In the genomic region with DNA sequence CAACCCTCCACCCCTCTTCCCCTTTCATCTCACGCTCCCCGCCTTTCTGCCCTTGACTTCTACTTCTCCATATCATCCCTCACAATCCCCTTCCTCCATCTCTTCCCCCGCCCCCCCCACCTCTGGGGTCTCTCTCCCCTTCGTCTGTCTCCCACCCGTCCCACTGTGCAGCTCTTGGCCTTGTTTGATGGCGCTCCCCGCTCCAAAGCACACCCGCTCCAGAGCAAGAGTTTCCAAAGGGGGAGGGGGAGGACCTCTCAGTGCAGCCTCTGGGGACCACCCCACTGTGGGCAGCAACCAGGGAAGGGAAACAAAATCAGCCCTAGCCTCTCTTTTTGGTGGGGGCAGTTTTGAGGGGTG, we compare ENCODE assay signal across 2 cellular contexts.
A peak's percentile ranks its signal among the peaks of the same experiment; 100 is the strongest.
TF ChIP-seq lines count a peak whose summit lies in the region.

No MANE protein-coding gene starts in this region.

TF ChIP-seq in A549, 52 proteins besides CTCF, POLR2A, EP300 and RAD21:
- no peak for TF ChIP-seq GATA3 (IDR thresholded peaks at IDR 0.05; ENCODE audit: borderline replicate concordance)
- no peak for TF ChIP-seq ESRRA (IDR thresholded peaks at IDR 0.05; ENCODE audit: borderline replicate concordance, low read length)
- TF ChIP-seq, protein P1, sequence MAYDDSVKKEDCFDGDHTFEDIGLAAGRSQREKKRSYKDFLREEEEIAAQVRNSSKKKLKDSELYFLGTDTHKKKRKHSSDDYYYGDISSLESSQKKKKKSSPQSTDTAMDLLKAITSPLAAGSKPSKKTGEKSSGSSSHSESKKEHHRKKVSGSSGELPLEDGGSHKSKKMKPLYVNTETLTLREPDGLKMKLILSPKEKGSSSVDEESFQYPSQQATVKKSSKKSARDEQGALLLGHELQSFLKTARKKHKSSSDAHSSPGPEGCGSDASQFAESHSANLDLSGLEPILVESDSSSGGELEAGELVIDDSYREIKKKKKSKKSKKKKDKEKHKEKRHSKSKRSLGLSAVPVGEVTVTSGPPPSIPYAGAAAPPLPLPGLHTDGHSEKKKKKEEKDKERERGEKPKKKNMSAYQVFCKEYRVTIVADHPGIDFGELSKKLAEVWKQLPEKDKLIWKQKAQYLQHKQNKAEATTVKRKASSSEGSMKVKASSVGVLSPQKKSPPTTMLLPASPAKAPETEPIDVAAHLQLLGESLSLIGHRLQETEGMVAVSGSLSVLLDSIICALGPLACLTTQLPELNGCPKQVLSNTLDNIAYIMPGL (CRISPR knock-in tag; IDR thresholded peaks at IDR 0.05; ENCODE audit: borderline replicate concordance) = no peak
- no peak for TF ChIP-seq HEYL (CRISPR knock-in tag; IDR thresholded peaks at IDR 0.05)
- TF ChIP-seq TP53 (CRISPR knock-in tag; IDR thresholded peaks at IDR 0.05) = no peak
- TF ChIP-seq FOXS1 (CRISPR knock-in tag; IDR thresholded peaks at IDR 0.05) = no peak
- TF ChIP-seq, protein P2, sequence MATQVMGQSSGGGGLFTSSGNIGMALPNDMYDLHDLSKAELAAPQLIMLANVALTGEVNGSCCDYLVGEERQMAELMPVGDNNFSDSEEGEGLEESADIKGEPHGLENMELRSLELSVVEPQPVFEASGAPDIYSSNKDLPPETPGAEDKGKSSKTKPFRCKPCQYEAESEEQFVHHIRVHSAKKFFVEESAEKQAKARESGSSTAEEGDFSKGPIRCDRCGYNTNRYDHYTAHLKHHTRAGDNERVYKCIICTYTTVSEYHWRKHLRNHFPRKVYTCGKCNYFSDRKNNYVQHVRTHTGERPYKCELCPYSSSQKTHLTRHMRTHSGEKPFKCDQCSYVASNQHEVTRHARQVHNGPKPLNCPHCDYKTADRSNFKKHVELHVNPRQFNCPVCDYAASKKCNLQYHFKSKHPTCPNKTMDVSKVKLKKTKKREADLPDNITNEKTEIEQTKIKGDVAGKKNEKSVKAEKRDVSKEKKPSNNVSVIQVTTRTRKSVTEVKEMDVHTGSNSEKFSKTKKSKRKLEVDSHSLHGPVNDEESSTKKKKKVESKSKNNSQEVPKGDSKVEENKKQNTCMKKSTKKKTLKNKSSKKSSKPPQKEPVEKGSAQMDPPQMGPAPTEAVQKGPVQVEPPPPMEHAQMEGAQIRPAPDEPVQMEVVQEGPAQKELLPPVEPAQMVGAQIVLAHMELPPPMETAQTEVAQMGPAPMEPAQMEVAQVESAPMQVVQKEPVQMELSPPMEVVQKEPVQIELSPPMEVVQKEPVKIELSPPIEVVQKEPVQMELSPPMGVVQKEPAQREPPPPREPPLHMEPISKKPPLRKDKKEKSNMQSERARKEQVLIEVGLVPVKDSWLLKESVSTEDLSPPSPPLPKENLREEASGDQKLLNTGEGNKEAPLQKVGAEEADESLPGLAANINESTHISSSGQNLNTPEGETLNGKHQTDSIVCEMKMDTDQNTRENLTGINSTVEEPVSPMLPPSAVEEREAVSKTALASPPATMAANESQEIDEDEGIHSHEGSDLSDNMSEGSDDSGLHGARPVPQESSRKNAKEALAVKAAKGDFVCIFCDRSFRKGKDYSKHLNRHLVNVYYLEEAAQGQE (IDR thresholded peaks at IDR 0.05) = no peak; the same call in 1 of the 2 replicates
- no peak for TF ChIP-seq PHF8 (IDR thresholded peaks at IDR 0.05; ENCODE audit: borderline replicate concordance, low read depth)
- no peak for TF ChIP-seq HOXB13 (CRISPR knock-in tag; IDR thresholded peaks at IDR 0.05; ENCODE audit: low read depth)
- TF ChIP-seq POLR2AphosphoS2 (conservative IDR thresholded peaks at IDR 0.05; ENCODE audit: low read length) = no peak
- TF ChIP-seq, protein P3, sequence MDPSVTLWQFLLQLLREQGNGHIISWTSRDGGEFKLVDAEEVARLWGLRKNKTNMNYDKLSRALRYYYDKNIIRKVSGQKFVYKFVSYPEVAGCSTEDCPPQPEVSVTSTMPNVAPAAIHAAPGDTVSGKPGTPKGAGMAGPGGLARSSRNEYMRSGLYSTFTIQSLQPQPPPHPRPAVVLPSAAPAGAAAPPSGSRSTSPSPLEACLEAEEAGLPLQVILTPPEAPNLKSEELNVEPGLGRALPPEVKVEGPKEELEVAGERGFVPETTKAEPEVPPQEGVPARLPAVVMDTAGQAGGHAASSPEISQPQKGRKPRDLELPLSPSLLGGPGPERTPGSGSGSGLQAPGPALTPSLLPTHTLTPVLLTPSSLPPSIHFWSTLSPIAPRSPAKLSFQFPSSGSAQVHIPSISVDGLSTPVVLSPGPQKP (IDR thresholded peaks at IDR 0.05; ENCODE audit: low read depth, low read length) = no peak
- TF ChIP-seq, protein P4, sequence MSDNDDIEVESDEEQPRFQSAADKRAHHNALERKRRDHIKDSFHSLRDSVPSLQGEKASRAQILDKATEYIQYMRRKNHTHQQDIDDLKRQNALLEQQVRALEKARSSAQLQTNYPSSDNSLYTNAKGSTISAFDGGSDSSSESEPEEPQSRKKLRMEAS (IDR thresholded peaks at IDR 0.05) = no peak
- TF ChIP-seq, protein P5, sequence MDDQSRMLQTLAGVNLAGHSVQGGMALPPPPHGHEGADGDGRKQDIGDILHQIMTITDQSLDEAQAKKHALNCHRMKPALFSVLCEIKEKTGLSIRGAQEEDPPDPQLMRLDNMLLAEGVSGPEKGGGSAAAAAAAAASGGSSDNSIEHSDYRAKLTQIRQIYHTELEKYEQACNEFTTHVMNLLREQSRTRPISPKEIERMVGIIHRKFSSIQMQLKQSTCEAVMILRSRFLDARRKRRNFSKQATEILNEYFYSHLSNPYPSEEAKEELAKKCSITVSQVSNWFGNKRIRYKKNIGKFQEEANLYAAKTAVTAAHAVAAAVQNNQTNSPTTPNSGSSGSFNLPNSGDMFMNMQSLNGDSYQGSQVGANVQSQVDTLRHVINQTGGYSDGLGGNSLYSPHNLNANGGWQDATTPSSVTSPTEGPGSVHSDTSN (IDR thresholded peaks at IDR 0.05) = no peak
- TF ChIP-seq ZNF302 (CRISPR knock-in tag; IDR thresholded peaks at IDR 0.05) = no peak
- TF ChIP-seq ZSCAN20 (CRISPR knock-in tag; IDR thresholded peaks at IDR 0.05) = no peak
- no peak for TF ChIP-seq KDM1A (IDR thresholded peaks at IDR 0.05; ENCODE audit: low read depth)

TF ChIP-seq in K562, 482 proteins besides CTCF, POLR2A, EP300 and RAD21:
- TF ChIP-seq MIER1 (IDR thresholded peaks at IDR 0.05; ENCODE audit: low read depth) = peak; percentile 72; the same call in 1 of the 2 replicates
- TF ChIP-seq TRIM28 (IDR thresholded peaks at IDR 0.05) = no peak
